19 cellular contexts compared by ENCODE assay signal in the genomic region with DNA sequence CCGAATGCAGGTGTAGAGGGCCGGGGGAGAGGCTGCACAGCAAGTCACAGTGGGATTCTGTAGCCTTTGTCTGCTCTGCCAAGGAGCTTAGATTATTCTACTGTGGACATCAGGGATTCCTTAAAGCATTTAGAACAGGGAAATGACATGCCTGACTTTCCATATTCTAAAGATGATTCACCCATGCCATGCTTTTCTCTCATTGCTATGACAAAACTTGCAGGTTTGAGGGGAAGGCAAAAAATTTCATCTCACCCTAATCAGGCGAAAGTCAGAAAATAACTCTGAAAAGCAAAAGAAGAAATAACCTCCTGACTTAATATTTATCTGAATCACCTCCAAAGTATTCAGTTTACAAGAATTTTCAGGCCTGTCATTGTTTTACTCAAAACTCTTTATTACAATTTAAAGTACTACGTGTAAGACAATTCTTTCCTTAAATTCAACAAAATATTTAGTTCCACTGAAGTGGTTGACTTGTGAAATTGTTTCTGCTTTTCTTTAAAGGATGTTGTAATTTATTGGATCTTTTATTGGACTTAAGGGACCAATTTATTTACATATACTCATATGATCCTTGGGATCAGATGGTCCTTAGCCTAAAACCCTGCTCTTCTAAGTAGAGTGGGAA. TPM values are rescaled to one million over a fixed set of nuclear protein-coding genes. Genes with fewer than 3 reads are reported as not detected.
A peak's percentile ranks its signal among the peaks of the same experiment; 100 is the strongest.
DNase-seq lines count a peak whose midpoint lies in the region; ATAC-seq and TF ChIP-seq lines count a peak whose summit lies in the region.
"Had no signal": no experiment of that assay in that cellular context is flagged by ENCODE, and none has a peak within 500 bp of the region (broad histone marks: within the 10 kb centered on the region; RNA-seq: fewer than 3 reads in every experiment).

No MANE protein-coding gene starts in this region.

- peak; percentile 66 for DNase-seq in BJ (ENCODE audit: low read depth)
- no peak for DNase-seq in RWPE2 (ENCODE audit: low spot score)
- peak; percentile 50 for DNase-seq in epithelial cell of esophagus (ENCODE audit: low read depth)
- DNase-seq in DMS79 (lab: John Stamatoyannopoulos, UW) = no peak
- DNase-seq in activated T-helper 2 cell treated with anti-CD3 and anti-CD28 coated beads, Interferon-gamma antibody, Interleukin-2, Interleukin-4, amounts not matched to agents 10 μg/mL and 5 μg/mL and 100 μg/mL, durations not matched to agents 14 hours and 24 hours and 36 hours (ENCODE audit: low spot score) = no peak
- DNase-seq in activated CD4-positive, CD25-positive, alpha-beta regulatory T cell (lab: John Stamatoyannopoulos, UW) = no peak
- DNase-seq in stimulated activated naive CD4-positive, alpha-beta T cell treated with Interleukin-2 at 50 U/mL for 16 hours (lab: John Stamatoyannopoulos, UW) = no peak
- DNase-seq: activated CD4-positive, alpha-beta memory T cell treated with anti-CD3 and anti-CD28 coated beads, Interleukin-2, amount 10 ng/mL, durations not matched to agents 7 days and 5 days; activated naive CD4-positive, alpha-beta T cell treated with anti-CD3 and anti-CD28 coated beads for 36 hours; activated T-cell treated with anti-CD3 and anti-CD28 coated beads, Interleukin-2, amount 50 U/mL, for 1 hour; COR-L47; gastrocnemius medialis; left cardiac atrium; NCI-H2107; NCI-H524; T-cell had no signal

- peaks cover 35% of the 10 kb centered on the region for H3K4me1 ChIP-seq in RWPE2 (ENCODE audit: insufficient read depth, poor library complexity, severe bottlenecking)
- H3K4me1 ChIP-seq: gastrocnemius medialis had no signal

- no peak overlapping the region for H3K4me3 Mint-ChIP-seq in nephron
- H3K4me3 Mint-ChIP-seq in activated T-helper 2 cell treated with anti-CD3 and anti-CD28 coated beads, Interferon-gamma antibody, Interleukin-2, Interleukin-4, amounts not matched to agents 10 μg/mL and 5 μg/mL and 100 μg/mL, durations not matched to agents 14 hours and 24 hours and 36 hours (ENCODE audit: low read depth) = no peak overlapping the region
- H3K4me3 Mint-ChIP-seq: activated CD4-positive, alpha-beta memory T cell treated with anti-CD3 and anti-CD28 coated beads, Interleukin-2, amount 10 ng/mL, durations not matched to agents 7 days and 5 days; activated naive CD4-positive, alpha-beta T cell treated with anti-CD3 and anti-CD28 coated beads for 36 hours; B cell; T-cell had no signal

- no peaks in the 10 kb centered on the region for H3K9me3 ChIP-seq in RWPE2 (ENCODE audit: severe bottlenecking)
- H3K9me3 ChIP-seq: gastrocnemius medialis had no signal

- POLR2A ChIA-PET in BJ (lab: Charles Lee) = interaction anchor here (0.5 kb wide), 1 partner anchor 149 kb away, joined by 4 read pairs; no protein-coding TSS in a partner anchor

- H3K27ac ChIP-seq in RWPE2 (ENCODE audit: poor library complexity, severe bottlenecking) = peak overlapping the region; percentile 62
- H3K27ac ChIP-seq: coronary artery, gastrocnemius medialis had no signal

- H3K36me3 ChIP-seq in BJ (ENCODE audit: control insufficient read depth, insufficient read depth, low read length) = no peaks in the 10 kb centered on the region
- no peaks in the 10 kb centered on the region for H3K36me3 ChIP-seq in RWPE2 (ENCODE audit: low read depth)
- H3K36me3 ChIP-seq: gastrocnemius medialis had no signal

- H3K27ac Mint-ChIP-seq in nephron = peak overlapping the region; percentile 86 to 96 (median 94)
- H3K27ac Mint-ChIP-seq in activated T-helper 2 cell treated with anti-CD3 and anti-CD28 coated beads, Interferon-gamma antibody, Interleukin-2, Interleukin-4, amounts not matched to agents 10 μg/mL and 5 μg/mL and 100 μg/mL, durations not matched to agents 14 hours and 24 hours and 36 hours = no peak overlapping the region
- H3K27ac Mint-ChIP-seq: activated CD4-positive, alpha-beta memory T cell treated with anti-CD3 and anti-CD28 coated beads, Interleukin-2, amount 10 ng/mL, durations not matched to agents 7 days and 5 days; activated naive CD4-positive, alpha-beta T cell treated with anti-CD3 and anti-CD28 coated beads for 36 hours; B cell; T-cell had no signal

- intact Hi-C loops in activated T-helper 2 cell treated with anti-CD3 and anti-CD28 coated beads, Interferon-gamma antibody, Interleukin-2, Interleukin-4, amounts not matched to agents 10 μg/mL and 5 μg/mL and 100 μg/mL, durations not matched to agents 14 hours and 24 hours and 36 hours (cut with micrococcal nuclease) = no loop called here

- TF ChIP-seq CTCF in BJ (IDR thresholded peaks at IDR 0.05; ENCODE audit: insufficient read depth, low read depth, low read length) (no peak), RWPE2 (IDR thresholded peaks at IDR 0.05; ENCODE audit: poor library complexity, severe bottlenecking) (no peak), epithelial cell of esophagus (IDR thresholded peaks at IDR 0.05; ENCODE audit: insufficient read depth, low read depth, low read length, missing control alignments) (no peak), nephron (IDR thresholded peaks at IDR 0.05; ENCODE audit: unreplicated experiment in 3 of 3) (no peak)

- no peak overlapping the region for H3K4me3 ChIP-seq in BJ (ENCODE audit: low read depth, low read length)
- H3K4me3 ChIP-seq in RWPE2 (ENCODE audit: severe bottlenecking) = no peak overlapping the region
- H3K4me3 ChIP-seq in epithelial cell of esophagus (ENCODE audit: low read length) = no peak overlapping the region
- H3K4me3 ChIP-seq: coronary artery, gastrocnemius medialis had no signal

- H3K9me3 Mint-ChIP-seq in nephron = peaks cover 3% of the 10 kb centered on the region
- no peaks in the 10 kb centered on the region for H3K9me3 Mint-ChIP-seq in activated T-helper 2 cell treated with anti-CD3 and anti-CD28 coated beads, Interferon-gamma antibody, Interleukin-2, Interleukin-4, amounts not matched to agents 10 μg/mL and 5 μg/mL and 100 μg/mL, durations not matched to agents 14 hours and 24 hours and 36 hours
- H3K9me3 Mint-ChIP-seq: activated CD4-positive, alpha-beta memory T cell treated with anti-CD3 and anti-CD28 coated beads, Interleukin-2, amount 10 ng/mL, durations not matched to agents 7 days and 5 days; activated naive CD4-positive, alpha-beta T cell treated with anti-CD3 and anti-CD28 coated beads for 36 hours; T-cell had no signal

- H3K36me3 Mint-ChIP-seq in nephron (ENCODE audit: low read depth) = peaks cover 4% of the 10 kb centered on the region
- no peaks in the 10 kb centered on the region for H3K36me3 Mint-ChIP-seq in activated T-helper 2 cell treated with anti-CD3 and anti-CD28 coated beads, Interferon-gamma antibody, Interleukin-2, Interleukin-4, amounts not matched to agents 10 μg/mL and 5 μg/mL and 100 μg/mL, durations not matched to agents 14 hours and 24 hours and 36 hours (ENCODE audit: low read depth)
- H3K36me3 Mint-ChIP-seq: T-cell had no signal

- peak; percentile 74 for ATAC-seq in RWPE2 (ENCODE audit: low read depth)
- ATAC-seq: gastrocnemius medialis, left cardiac atrium, T-cell had no signal

- no peaks in the 10 kb centered on the region for H3K27me3 ChIP-seq in BJ (ENCODE audit: control insufficient read depth, insufficient read depth, low read length)
- no peaks in the 10 kb centered on the region for H3K27me3 ChIP-seq in RWPE2 (ENCODE audit: insufficient read depth, poor library complexity, severe bottlenecking)
- H3K27me3 ChIP-seq: gastrocnemius medialis had no signal

- CTCF ChIA-PET in BJ (lab: Yijun Ruan, JAX) = interaction anchor here (0.7 to 1.5 kb wide), 3 partner anchors 28 to 561 kb away, joined by 3 to 7 read pairs (median 3); no protein-coding TSS in a partner anchor

- no peaks in the 10 kb centered on the region for H3K27me3 Mint-ChIP-seq in nephron (ENCODE audit: low read depth)
- H3K27me3 Mint-ChIP-seq in activated T-helper 2 cell treated with anti-CD3 and anti-CD28 coated beads, Interferon-gamma antibody, Interleukin-2, Interleukin-4, amounts not matched to agents 10 μg/mL and 5 μg/mL and 100 μg/mL, durations not matched to agents 14 hours and 24 hours and 36 hours (ENCODE audit: low read depth) = peaks cover 6% of the 10 kb centered on the region

- peaks cover 94% of the 10 kb centered on the region for H3K4me1 Mint-ChIP-seq in nephron
- H3K4me1 Mint-ChIP-seq in activated T-helper 2 cell treated with anti-CD3 and anti-CD28 coated beads, Interferon-gamma antibody, Interleukin-2, Interleukin-4, amounts not matched to agents 10 μg/mL and 5 μg/mL and 100 μg/mL, durations not matched to agents 14 hours and 24 hours and 36 hours (ENCODE audit: low read depth) = no peaks in the 10 kb centered on the region
- H3K4me1 Mint-ChIP-seq: activated CD4-positive, alpha-beta memory T cell treated with anti-CD3 and anti-CD28 coated beads, Interleukin-2, amount 10 ng/mL, durations not matched to agents 7 days and 5 days; B cell; T-cell had no signal

RNA-seq across cellular contexts. Expression of a gene that starts 30.0 kb away (rescaled TPM):
- polyA plus RNA-seq in BJ (2011; rRNA removed) = 26.2 and 30.9 TPM in 2 replicates
- 21.3 and 24.6 TPM in 2 replicates for polyA minus RNA-seq in BJ (2011; rRNA and poly(A)+ RNA removed)
- total RNA-seq in activated T-helper 2 cell treated with anti-CD3 and anti-CD28 coated beads, Interferon-gamma antibody, Interleukin-2, Interleukin-4, amounts not matched to agents 10 μg/mL and 5 μg/mL and 100 μg/mL, durations not matched to agents 14 hours and 24 hours and 36 hours = 0.32 and 0.41 TPM in 2 replicates

Comparison
In these comparisons a context has a peak if more than half of its experiments do, and no peak if none do; other contexts are left out.
1. DNase-seq: peak in BJ (single experiment) and epithelial cell of esophagus (single experiment); none in RWPE2 (single experiment), DMS79 (single experiment), activated T-helper 2 cell treated with anti-CD3 and anti-CD28 coated beads, Interferon-gamma antibody, Interleukin-2, Interleukin-4, amounts not matched to agents 10 μg/mL and 5 μg/mL and 100 μg/mL, durations not matched to agents 14 hours and 24 hours and 36 hours (single experiment), activated CD4-positive, CD25-positive, alpha-beta regulatory T cell (0 of 4) and stimulated activated naive CD4-positive, alpha-beta T cell treated with Interleukin-2 at 50 U/mL for 16 hours (single experiment).